Comparison of ENCODE assay signal across 15 cellular contexts in genomic region chr10:118792501-118792900, GRCh38. TPM values are rescaled to one million over a fixed set of nuclear protein-coding genes. Genes with fewer than 3 reads are reported as not detected.
DNase-seq lines count a peak whose midpoint lies in the region; ATAC-seq and TF ChIP-seq lines count a peak whose summit lies in the region.
"Had no signal": no experiment of that assay in that cellular context is flagged by ENCODE, and none has a peak within 500 bp of the region (broad histone marks: within the 10 kb centered on the region; RNA-seq: fewer than 3 reads in every experiment).

No MANE protein-coding gene starts in this region.

- ATAC-seq in T-helper 17 cell = peak; percentile 30
- ATAC-seq in heart left ventricle = peak in 3 of 4 donors; percentile 56 to 82 (median 81)
- ATAC-seq in GM21390 (IDR thresholded peaks at IDR 0.05; ENCODE audit: unreplicated experiment) = no peak
- ATAC-seq in HG03039 (IDR thresholded peaks at IDR 0.05; ENCODE audit: unreplicated experiment) = no peak
- no peak for ATAC-seq in HG02870 (IDR thresholded peaks at IDR 0.05; ENCODE audit: unreplicated experiment)
- no peak for ATAC-seq in HG03342 (IDR thresholded peaks at IDR 0.05; ENCODE audit: unreplicated experiment)
- ATAC-seq: activated naive CD8-positive, alpha-beta T cell treated with anti-CD3 and anti-CD28 coated beads, Interleukin-2, amount 50 U/mL, for 24 hours; T-cell had no signal

- peaks cover 0 to 22% (median 0%) of the 10 kb centered on the region in 12 donors for H3K4me1 ChIP-seq in heart left ventricle
- H3K4me1 ChIP-seq: Caco-2, parathyroid adenoma had no signal

- DNase-seq in HCEC 1CT = peak; percentile 7
- no peak for DNase-seq in T-helper 17 cell
- DNase-seq in heart left ventricle = peak in 3 of 5 donors; percentile 16 to 42 (median 26)
- peak; percentile 44 for DNase-seq in putamen (ENCODE audit: low spot score)
- DNase-seq: activated CD8-positive, alpha-beta memory T cell treated with anti-CD3 and anti-CD28 coated beads for 24 hours; activated naive CD8-positive, alpha-beta T cell treated with anti-CD3 and anti-CD28 coated beads, Interleukin-2, amount 50 U/mL, for 24 hours; Caco-2; NCI-H526 treated with DMSO at 0.1 percent for 48 hours had no signal

- intact Hi-C loops in heart left ventricle (cut with DNase I) = loop anchor here in 1 of 10 donors (10.0 kb wide), 1 partner anchor 68 kb away; no protein-coding TSS in a partner anchor

- H3K36me3 Mint-ChIP-seq in T-helper 17 cell (ENCODE audit: low read depth) = peaks cover 2% of the 10 kb centered on the region
- H3K36me3 Mint-ChIP-seq: T-cell had no signal

- H3K27me3 ChIP-seq in heart left ventricle = peaks cover 0 to 4% (median 0%) of the 10 kb centered on the region in 9 donors
- H3K27me3 ChIP-seq: tibial nerve had no signal

- no peak overlapping the region for H3K4me3 Mint-ChIP-seq in T-helper 17 cell
- H3K4me3 Mint-ChIP-seq: activated naive CD8-positive, alpha-beta T cell treated with anti-CD3 and anti-CD28 coated beads, Interleukin-2, amount 50 U/mL, for 24 hours; T-cell had no signal

- no peaks in the 10 kb centered on the region for H3K36me3 ChIP-seq in heart left ventricle
- H3K36me3 ChIP-seq: tibial nerve had no signal

- no peak for TF ChIP-seq POLR2A in heart left ventricle (IDR thresholded peaks at IDR 0.05)

- TF ChIP-seq CTCF in heart left ventricle (IDR thresholded peaks at IDR 0.05) = no peak

- H3K27ac ChIP-seq in heart left ventricle = peak overlapping the region in 2 of 12 donors; percentile 26 to 89
- H3K27ac ChIP-seq: parathyroid adenoma had no signal

- H3K27me3 Mint-ChIP-seq in T-helper 17 cell = peaks cover 14% of the 10 kb centered on the region

- no peak overlapping the region for H3K27ac Mint-ChIP-seq in T-helper 17 cell
- H3K27ac Mint-ChIP-seq: activated naive CD8-positive, alpha-beta T cell treated with anti-CD3 and anti-CD28 coated beads, Interleukin-2, amount 50 U/mL, for 24 hours; T-cell had no signal

- H3K9me3 ChIP-seq in T-helper 17 cell (ENCODE audit: control insufficient read depth, low read length, poor library complexity, severe bottlenecking) (no peaks in the 10 kb centered on the region), heart left ventricle (peaks cover 0 to 7% (median 0%) of the 10 kb centered on the region in 12 donors)
- H3K9me3 ChIP-seq: tibial nerve had no signal

- H3K4me1 Mint-ChIP-seq in T-helper 17 cell = no peaks in the 10 kb centered on the region
- H3K4me1 Mint-ChIP-seq: activated naive CD8-positive, alpha-beta T cell treated with anti-CD3 and anti-CD28 coated beads, Interleukin-2, amount 50 U/mL, for 24 hours; T-cell had no signal

- WGBS in heart left ventricle, 4 donors = 76 to 95% (median 85%) methylated on average over 1 of the region's 1 CpG

- no peak overlapping the region for H3K4me3 ChIP-seq in heart left ventricle
- H3K4me3 ChIP-seq: tibial nerve had no signal

RNA-seq across cellular contexts. Expression of gene CACUL1, which starts 37.7 kb away (rescaled TPM):
- total RNA-seq in T-helper 17 cell = 10 to 100 TPM; 30.3 to 32.0 TPM
- total RNA-seq in heart left ventricle = 10 to 100 TPM; 18.8 to 38.7 (median 24.8) TPM
- 10 to 100 TPM in 1 of 2 donors, 1 to 10 TPM in 1; 4.6 to 10.9 TPM for polyA plus RNA-seq in heart left ventricle

Comparison
In these comparisons a context has a peak if more than half of its experiments do, and no peak if none do; other contexts are left out.
1. DNase-seq: peak in HCEC 1CT (single experiment), heart left ventricle (3 of 5) and putamen (single experiment); none in T-helper 17 cell (0 of 3).
2. ATAC-seq: peak in T-helper 17 cell (single experiment) and heart left ventricle (3 of 4); none in GM21390 (single experiment), HG03039 (single experiment), HG02870 (single experiment) and HG03342 (single experiment).